Comparison of ENCODE assay signal across 9 cellular contexts in the genomic region with DNA sequence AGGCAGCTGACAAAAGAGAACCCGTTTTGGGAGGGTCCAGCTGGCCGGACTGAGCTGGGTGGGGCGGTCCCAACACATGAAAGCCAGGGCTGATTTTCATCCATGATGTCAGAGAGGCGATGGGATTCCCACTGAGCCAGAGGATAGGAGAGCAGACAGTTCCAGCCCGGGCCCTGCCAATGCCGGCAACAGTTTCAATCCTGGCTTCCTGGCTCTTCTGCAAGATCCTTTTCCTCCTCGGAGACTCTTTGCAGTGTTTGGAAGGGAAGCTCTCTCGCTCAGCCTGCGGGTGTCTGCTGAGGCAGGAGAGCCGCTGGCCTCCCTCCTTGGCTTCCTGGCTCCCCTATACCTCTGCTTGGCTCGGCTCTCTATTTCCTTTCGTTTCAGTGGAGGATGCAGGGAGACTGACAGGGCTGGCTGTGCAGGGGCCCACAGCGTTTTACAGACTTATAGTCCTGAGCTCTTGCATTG.
DNase-seq lines count a peak whose midpoint lies in the region; ATAC-seq, FAIRE-seq and TF ChIP-seq lines count a peak whose summit lies in the region.
"Had no signal": no experiment of that assay in that cellular context is flagged by ENCODE, and none has a peak within 500 bp of the region (broad histone marks: within the 10 kb centered on the region; RNA-seq: fewer than 3 reads in every experiment).

No MANE protein-coding gene starts in this region.

- no peaks in the 10 kb centered on the region for H3K36me3 Mint-ChIP-seq in CD8-positive, alpha-beta T cell

- H3K27me3 ChIP-seq in smooth muscle cell (ENCODE audit: low read depth) = no peaks in the 10 kb centered on the region
- H3K27me3 ChIP-seq in CD8-positive, alpha-beta T cell (ENCODE audit: insufficient read depth, low read length) = no peaks in the 10 kb centered on the region

- H3K9me3 Mint-ChIP-seq in CD8-positive, alpha-beta T cell = peaks cover 2% of the 10 kb centered on the region

- H3F3A ChIP-seq in smooth muscle cell (ENCODE audit: low read depth) = no peaks in the 10 kb centered on the region

- no peaks in the 10 kb centered on the region for H3K36me3 ChIP-seq in smooth muscle cell (ENCODE audit: low read depth)
- H3K36me3 ChIP-seq in CD8-positive, alpha-beta T cell (ENCODE audit: insufficient read depth, low read length) = no peaks in the 10 kb centered on the region

- no peaks in the 10 kb centered on the region for H3K9me3 ChIP-seq in smooth muscle cell (replicated peaks; ENCODE audit: low read depth)
- H3K9me3 ChIP-seq in CD8-positive, alpha-beta T cell (ENCODE audit: low read length) = no peaks in the 10 kb centered on the region

- H3K27me3 Mint-ChIP-seq in CD8-positive, alpha-beta T cell (ENCODE audit: low read depth) = no peaks in the 10 kb centered on the region

- no peaks in the 10 kb centered on the region for H4K20me1 ChIP-seq in smooth muscle cell (ENCODE audit: low read depth)

- H2AFZ ChIP-seq in smooth muscle cell (ENCODE audit: low read depth) = peak overlapping the region; percentile 40

- intact Hi-C loops in CD8-positive, alpha-beta T cell (cut with DNase I, micrococcal nuclease) = no loop called here

- H3K4me3 ChIP-seq in smooth muscle cell = peak overlapping the region; percentile 2
- H3K4me3 ChIP-seq in CD8-positive, alpha-beta T cell (ENCODE audit: low read depth, low read length) = no peak overlapping the region

- no peak overlapping the region for H3K4me3 Mint-ChIP-seq in CD8-positive, alpha-beta T cell

- no peaks in the 10 kb centered on the region for H3K4me1 ChIP-seq in smooth muscle cell (ENCODE audit: low read depth)
- H3K4me1 ChIP-seq in CD8-positive, alpha-beta T cell (ENCODE audit: insufficient read depth, low read length) = no peaks in the 10 kb centered on the region

- H3K79me2 ChIP-seq in smooth muscle cell (ENCODE audit: low read depth) = no peaks in the 10 kb centered on the region

- DNase-seq in H54 (ENCODE audit: insufficient read length, low spot score) = peak; percentile 44
- DNase-seq in brain pericyte (ENCODE audit: low read depth, low spot score) = peak; percentile 12
- peak; percentile 37 for DNase-seq in iris pigment epithelial cell (ENCODE audit: low read depth)
- no peak for DNase-seq in smooth muscle cell (lab: John Stamatoyannopoulos, UW; ENCODE audit: unreplicated experiment)
- no peak for DNase-seq in T1000 (lab: John Stamatoyannopoulos, UW)
- DNase-seq in MV-4-11 (lab: John Stamatoyannopoulos, UW) = no peak
- no peak for DNase-seq in CD8-positive, alpha-beta T cell
- DNase-seq: T-helper 2 cell had no signal

- peak overlapping the region; percentile 75 for H3K4me2 ChIP-seq in smooth muscle cell

- 54% methylated on average over 13 of the region's 13 CpGs for WGBS in smooth muscle cell (ENCODE audit: low lambda C conversion rate)

- no peak overlapping the region for H3K27ac Mint-ChIP-seq in CD8-positive, alpha-beta T cell

- H3K9ac ChIP-seq in smooth muscle cell (ENCODE audit: low read depth) = no peak overlapping the region

- H3K27ac ChIP-seq in smooth muscle cell (ENCODE audit: low read depth) = peak overlapping the region; percentile 11
- no peak overlapping the region for H3K27ac ChIP-seq in CD8-positive, alpha-beta T cell (ENCODE audit: low read depth, low read length)

- no peak for FAIRE-seq in H54 (lab: Jason Lieb, UNC)

- TF ChIP-seq CTCF in smooth muscle cell (IDR thresholded peaks at IDR 0.05; ENCODE audit: borderline replicate concordance, insufficient read depth, poor library complexity, severe bottlenecking) = no peak
- no peak for TF ChIP-seq CTCF in CD8-positive, alpha-beta T cell (IDR thresholded peaks at IDR 0.05)

- ATAC-seq in GM18502 (IDR thresholded peaks at IDR 0.05; ENCODE audit: poor library complexity, unreplicated experiment) = no peak
- ATAC-seq in CD8-positive, alpha-beta T cell = no peak

- CTCF ChIA-PET in CD8-positive, alpha-beta T cell (lab: Charles Lee) = no interaction called here

- H3K4me1 Mint-ChIP-seq in CD8-positive, alpha-beta T cell (ENCODE audit: low read depth) = no peaks in the 10 kb centered on the region

- TF ChIP-seq POLR2A in H54 (IDR thresholded peaks at IDR 0.05; ENCODE audit: low read depth, low read length) = peak; percentile 25; the same call in 1 of the 2 replicates

- POLR2A ChIA-PET in CD8-positive, alpha-beta T cell (lab: Charles Lee) = no interaction called here

Comparison
In these comparisons a context has a peak if more than half of its experiments do, and no peak if none do; other contexts are left out.
1. DNase-seq: peak in H54 (single experiment), brain pericyte (single experiment) and iris pigment epithelial cell (single experiment); none in smooth muscle cell (single experiment), T1000 (single experiment), MV-4-11 (single experiment) and CD8-positive, alpha-beta T cell (0 of 7).